ENCODE assay signal across 1 cellular context in the genomic region with DNA sequence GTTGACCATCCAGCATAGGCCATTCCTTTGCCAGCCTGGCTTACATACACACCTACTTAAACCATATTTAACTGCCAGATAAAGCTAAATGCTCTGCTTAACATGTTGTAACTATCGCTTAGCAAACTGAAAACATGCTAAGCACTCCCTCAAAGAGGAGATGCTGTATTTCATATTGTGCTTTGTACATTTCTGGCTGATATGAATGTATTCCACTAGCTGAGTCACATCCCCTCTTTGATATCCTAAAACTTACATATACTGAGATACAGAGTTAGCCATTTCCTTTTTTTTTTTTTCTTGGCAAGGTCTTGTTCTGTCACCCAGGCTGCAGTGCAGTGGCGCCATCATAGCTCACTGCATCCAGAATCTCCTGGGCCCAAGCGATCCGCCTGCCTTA.
TF ChIP-seq lines count a peak whose summit lies in the region.

No MANE protein-coding gene starts in this region.

TF ChIP-seq in IMR-90, 13 proteins besides CTCF, POLR2A, EP300 and RAD21 (continued from another document):
- TF ChIP-seq, protein P1, sequence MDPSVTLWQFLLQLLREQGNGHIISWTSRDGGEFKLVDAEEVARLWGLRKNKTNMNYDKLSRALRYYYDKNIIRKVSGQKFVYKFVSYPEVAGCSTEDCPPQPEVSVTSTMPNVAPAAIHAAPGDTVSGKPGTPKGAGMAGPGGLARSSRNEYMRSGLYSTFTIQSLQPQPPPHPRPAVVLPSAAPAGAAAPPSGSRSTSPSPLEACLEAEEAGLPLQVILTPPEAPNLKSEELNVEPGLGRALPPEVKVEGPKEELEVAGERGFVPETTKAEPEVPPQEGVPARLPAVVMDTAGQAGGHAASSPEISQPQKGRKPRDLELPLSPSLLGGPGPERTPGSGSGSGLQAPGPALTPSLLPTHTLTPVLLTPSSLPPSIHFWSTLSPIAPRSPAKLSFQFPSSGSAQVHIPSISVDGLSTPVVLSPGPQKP (IDR thresholded peaks at IDR 0.05; ENCODE audit: borderline replicate concordance, low read depth, low read length), result no peak
- TF ChIP-seq MAZ (IDR thresholded peaks at IDR 0.05; ENCODE audit: borderline replicate concordance, low read depth, low read length), result no peak
